8 cellular contexts compared by ENCODE assay signal in the genomic region with DNA sequence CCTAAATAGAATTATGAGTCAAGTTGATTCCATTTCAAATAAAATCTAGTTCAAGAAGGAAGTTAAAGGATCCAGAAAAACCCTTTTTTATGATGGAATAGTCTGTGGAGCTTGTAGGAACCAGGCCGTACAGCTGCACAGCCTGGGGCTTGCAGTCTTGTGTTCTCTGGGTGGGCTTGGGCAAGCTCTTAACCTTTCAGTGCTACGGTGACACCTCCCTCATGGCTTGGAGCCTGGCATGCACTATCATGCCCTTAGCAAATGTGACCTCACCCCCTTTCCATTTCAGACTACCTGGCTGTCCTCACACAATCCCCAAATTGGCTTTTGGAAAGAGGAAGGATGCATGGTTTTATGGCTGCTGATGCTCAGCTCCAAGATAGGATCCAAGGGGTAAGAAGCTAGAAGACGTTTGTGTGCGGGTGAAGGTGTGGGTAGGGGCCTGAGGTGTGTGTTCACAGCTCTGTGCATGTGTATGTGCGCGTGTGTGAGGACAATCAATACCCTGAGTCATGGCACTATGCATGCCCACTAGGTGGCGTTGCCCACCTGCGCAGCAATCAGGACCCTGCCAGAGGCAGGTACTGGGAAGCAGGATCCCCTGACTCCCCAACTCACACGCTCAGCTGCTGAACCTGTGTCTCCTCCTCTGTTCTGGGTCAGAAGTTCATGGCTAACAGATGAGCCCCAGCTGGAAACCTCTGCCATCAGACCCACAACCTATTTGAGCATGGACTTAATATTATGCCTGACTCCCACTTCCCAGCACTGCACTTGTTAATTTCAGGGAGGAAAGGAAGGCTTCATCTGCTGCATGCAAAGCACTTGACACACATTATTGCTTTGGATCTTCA.
A peak's percentile ranks its signal among the peaks of the same experiment; 100 is the strongest.
DNase-seq lines count a peak whose midpoint lies in the region; ATAC-seq and TF ChIP-seq lines count a peak whose summit lies in the region.

No MANE protein-coding gene starts in this region.

- peak; percentile 74 for TF ChIP-seq CTCF in lower lobe of right lung (IDR thresholded peaks at IDR 0.05)

- ATAC-seq in GM21529 (IDR thresholded peaks at IDR 0.05; ENCODE audit: unreplicated experiment) (peak; percentile 79), lower lobe of right lung (peak; percentile 59 to 73), HG03196 (IDR thresholded peaks at IDR 0.05; ENCODE audit: unreplicated experiment) (no peak)

- intact Hi-C loops in lower lobe of right lung (cut with DNase I), result no loop called here

- H3K4me3 ChIP-seq in lower lobe of right lung, result no peak overlapping the region

- H3K27me3 ChIP-seq in lower lobe of right lung (ENCODE audit: low read depth), result no peaks in the 10 kb centered on the region

- in situ Hi-C loops in Caki2 (cut with HindIII; ENCODE audit: low pct_unique_long_range_greater_than_20kb, low sequenced_read_pairs), result no loop called here

- no peaks in the 10 kb centered on the region for H3K9me3 ChIP-seq in lower lobe of right lung

- H3K4me1 ChIP-seq in lower lobe of right lung, result no peaks in the 10 kb centered on the region

- H3K27ac ChIP-seq in lower lobe of right lung, result no peak overlapping the region

- no peaks in the 10 kb centered on the region for H3K36me3 ChIP-seq in lower lobe of right lung

- DNase-seq in Caki2 (ENCODE audit: low read depth) (peak; percentile 61), NCI-H2107 (lab: John Stamatoyannopoulos, UW) (peak; percentile 1), dermis blood vessel endothelial cell (peak; percentile 73), lower lobe of right lung (peak; percentile 63)
- DNase-seq in activated CD4-positive, alpha-beta T cell treated with anti-CD3 and anti-CD28 coated beads, Interleukin-2, amount 50 U/mL, for 24 hours (ENCODE audit: low read depth in 1 of 2, low spot score in 1 of 2), result peak; percentile 46 to 66
- DNase-seq in stimulated activated CD8-positive, alpha-beta memory T cell treated with anti-CD3 and anti-CD28 coated beads, Interleukin-12 subunit alpha, Interleukin-12 subunit beta, amount 100 ng/mL, for 4 hours (ENCODE audit: low read depth), result peak; percentile 30

Comparison
In these comparisons a context has a peak if more than half of its experiments do, and no peak if none do; other contexts are left out.
1. DNase-seq: peak in every context shown above with its lines; median percentile 73 in dermis blood vessel endothelial cell; 63 in lower lobe of right lung; 61 in Caki2; 56 in activated CD4-positive, alpha-beta T cell treated with anti-CD3 and anti-CD28 coated beads, Interleukin-2, amount 50 U/mL, for 24 hours; 30 in stimulated activated CD8-positive, alpha-beta memory T cell treated with anti-CD3 and anti-CD28 coated beads, Interleukin-12 subunit alpha, Interleukin-12 subunit beta, amount 100 ng/mL, for 4 hours; 1 in NCI-H2107.